In genomic region chr16:83200005-83200779, GRCh38 we compare ENCODE assay signal across 11 cellular contexts.
A peak's percentile ranks its signal among the peaks of the same experiment; 100 is the strongest.
DNase-seq lines count a peak whose midpoint lies in the region; ATAC-seq, FAIRE-seq and TF ChIP-seq lines count a peak whose summit lies in the region.
"Had no signal": no experiment of that assay in that cellular context is flagged by ENCODE, and none has a peak within 500 bp of the region (broad histone marks: within the 10 kb centered on the region; RNA-seq: fewer than 3 reads in every experiment).

No MANE protein-coding gene starts in this region.

- H2BK120ac ChIP-seq in H1 (replicated peaks; ENCODE audit: low read depth, low read length), result no peak overlapping the region

- TF ChIP-seq RAD21 in H1 (IDR thresholded peaks at IDR 0.05 in 1 of 2, conservative IDR thresholded peaks at IDR 0.05 in 1 of 2; ENCODE audit: low read depth in 2 of 2, low read length in 2 of 2), result peak; percentile 34 to 53; a peak in 3 of 4 replicates

- H3K36me3 Mint-ChIP-seq in osteocyte (ENCODE audit: unreplicated experiment), result no peaks in the 10 kb centered on the region

- 0 out of 3 replicates have a peak, but pooled peaks have one; percentile 4 for TF ChIP-seq CTCF in GM12872 (IDR thresholded peaks at IDR 0.05; ENCODE audit: insufficient read depth, low read depth, low read length)
- TF ChIP-seq CTCF in H1 (IDR thresholded peaks at IDR 0.05; ENCODE audit: control extremely low read depth in 1 of 3, insufficient read depth in 1 of 3, low read depth in 1 of 3, low read length in 3 of 3), result peak in 2 of 3 experiments; percentile 11 to 28; a peak in 1 of 4 replicates
- TF ChIP-seq CTCF in osteocyte (IDR thresholded peaks at IDR 0.05), result peak; percentile 43

- H3K4me1 ChIP-seq in H1 (replicated peaks in 1 of 4; ENCODE audit: control insufficient read depth in 3 of 4, insufficient read depth in 4 of 4, low read length in 3 of 4), result no peaks in the 10 kb centered on the region

- no peak overlapping the region for H2AK5ac ChIP-seq in H1 (ENCODE audit: low read depth, low read length)

- H3K27ac Mint-ChIP-seq in osteocyte (ENCODE audit: unreplicated experiment), result no peak overlapping the region
- H3K27ac Mint-ChIP-seq: T-helper 17 cell had no signal

- no peaks in the 10 kb centered on the region for H3K36me3 ChIP-seq in H1 (ENCODE audit: control insufficient read depth in 2 of 4, insufficient read depth in 4 of 4, low read length in 3 of 4)

- POLR2A ChIA-PET in H1 (lab: Charles Lee; ENCODE audit: partially characterized antibody), result interaction anchor here (0.7 kb wide), 1 partner anchor 1403 kb away, joined by 3 read pairs; no protein-coding TSS in a partner anchor

- H3K27me3 Mint-ChIP-seq in osteocyte (ENCODE audit: unreplicated experiment), result no peaks in the 10 kb centered on the region

- no peak for TF ChIP-seq EP300 in H1 (IDR thresholded peaks at IDR 0.05; ENCODE audit: borderline replicate concordance in 1 of 2, low read depth in 2 of 2, low read length in 2 of 2)

- H3K18ac ChIP-seq in H1 (ENCODE audit: extremely low read depth, low read length), result no peak overlapping the region

- H3K4me3 ChIP-seq in H1 (ENCODE audit: extremely low read depth in 1 of 4, insufficient read depth in 2 of 4, low read depth in 3 of 4, low read length in 4 of 4), result no peak overlapping the region

- H4K91ac ChIP-seq in H1 (replicated peaks; ENCODE audit: insufficient read length, low read length), result no peak overlapping the region

- no peaks in the 10 kb centered on the region for H3K9me3 ChIP-seq in H1 (ENCODE audit: insufficient read depth in 2 of 2, low read depth in 1 of 2, low read length in 1 of 2)

- H2BK20ac ChIP-seq in H1 (ENCODE audit: low read length), result no peak overlapping the region

- H2AFZ ChIP-seq in H1 (ENCODE audit: low read length), result no peak overlapping the region

- H3K56ac ChIP-seq in H1 (replicated peaks; ENCODE audit: insufficient read length, low read depth, low read length), result no peak overlapping the region

- TF ChIP-seq POLR2A in H1 (IDR thresholded peaks at IDR 0.05; ENCODE audit: control extremely low read depth in 1 of 2, low read depth in 2 of 2, low read length in 2 of 2), result no peak

- H4K8ac ChIP-seq in H1 (ENCODE audit: extremely low read depth, insufficient read depth, low read length), result no peak overlapping the region; the same call in 1 of the 2 replicates

- no peak overlapping the region for H2BK5ac ChIP-seq in H1 (ENCODE audit: low read depth, low read length)

- H3K4me3 Mint-ChIP-seq in osteocyte (ENCODE audit: unreplicated experiment), result no peak overlapping the region
- H3K4me3 Mint-ChIP-seq: T-helper 17 cell had no signal

- ATAC-seq in GM21825 (IDR thresholded peaks at IDR 0.05; ENCODE audit: unreplicated experiment), result no peak
- no peak for ATAC-seq in GM18498 (IDR thresholded peaks at IDR 0.05; ENCODE audit: unreplicated experiment)
- no peak for ATAC-seq in HG03457 (IDR thresholded peaks at IDR 0.05; ENCODE audit: unreplicated experiment)
- ATAC-seq: T-helper 17 cell had no signal

- no peak overlapping the region for H3K27ac ChIP-seq in H1 (ENCODE audit: low read depth, low read length)

- no peaks in the 10 kb centered on the region for H3K27me3 ChIP-seq in H1 (replicated peaks in 1 of 4; ENCODE audit: control insufficient read depth in 3 of 4, extremely low read depth in 1 of 4, insufficient read depth in 3 of 4, low read length in 3 of 4)

- H2BK12ac ChIP-seq in H1 (ENCODE audit: low read depth, low read length), result no peak overlapping the region

- CTCF ChIA-PET in H1 (lab: Charles Lee; ENCODE audit: partially characterized antibody), result interaction anchor here (0.6 to 3.6 kb wide), 13 partner anchors 12 to 937 kb away, joined by 3 to 20 read pairs (median 3); no protein-coding TSS in a partner anchor

- H4K5ac ChIP-seq in H1 (ENCODE audit: insufficient read length, low read depth, low read length), result no peak overlapping the region

- peak; percentile 13 for DNase-seq in NCI-H510A (lab: John Stamatoyannopoulos, UW)
- DNase-seq in H1 (ENCODE audit: low read depth in 1 of 2, low spot score in 2 of 2), result no peak
- no peak for DNase-seq in osteocyte (ENCODE audit: extremely low spot score, unreplicated experiment)
- DNase-seq in NCI-H2081 treated with DMSO at 0.1 percent for 48 hours (lab: John Stamatoyannopoulos, UW), result no peak
- DNase-seq: NCI-H1105 treated with DMSO at 0.1 percent for 48 hours, T-helper 17 cell had no signal

- no peak overlapping the region for H3K9ac ChIP-seq in H1 (replicated peaks in 1 of 4; ENCODE audit: extremely low read depth in 1 of 4, low read depth in 3 of 4, low read length in 3 of 4)

- no peak overlapping the region for H3K23ac ChIP-seq in H1 (ENCODE audit: insufficient read length)

- H3K4ac ChIP-seq in H1 (replicated peaks; ENCODE audit: insufficient read length, low read depth, low read length), result no peak overlapping the region

- H3K14ac ChIP-seq in H1 (ENCODE audit: insufficient read length), result no peak overlapping the region

- H3K4me2 ChIP-seq in H1 (ENCODE audit: insufficient read depth in 1 of 2, low read depth in 2 of 2, low read length in 2 of 2), result no peak overlapping the region

- FAIRE-seq in H1 (lab: Jason Lieb, UNC), result no peak
- FAIRE-seq: G401.6 had no signal

- 88% methylated on average over 13 of the region's 13 CpGs; no CpG with 5 or more reads in 1 of the 2 experiments for WGBS in H1 (ENCODE audit: extremely low coverage in 1 of 2, insufficient coverage in 1 of 2, insufficient read length in 1 of 2, insufficient replicate concordance in 2 of 2, low coverage in 1 of 2, low lambda C conversion rate in 2 of 2, missing lambda C conversion rate in 1 of 2), 2 experiments

- no peaks in the 10 kb centered on the region for H3K79me1 ChIP-seq in H1 (ENCODE audit: low read depth, low read length)

- H3K79me2 ChIP-seq in H1 (ENCODE audit: control insufficient read depth in 1 of 2, insufficient read depth in 2 of 2, low read length in 2 of 2), result no peaks in the 10 kb centered on the region

- no peaks in the 10 kb centered on the region; the same call in 1 of the 2 replicates for H3K23me2 ChIP-seq in H1 (ENCODE audit: low read depth, low read length)

- no peaks in the 10 kb centered on the region for H3K9me3 Mint-ChIP-seq in osteocyte (ENCODE audit: unreplicated experiment)

- no peaks in the 10 kb centered on the region for H3K4me1 Mint-ChIP-seq in osteocyte (ENCODE audit: unreplicated experiment)
- H3K4me1 Mint-ChIP-seq: T-helper 17 cell had no signal

- no peak overlapping the region for H2BK15ac ChIP-seq in H1 (ENCODE audit: low read length)

- no peaks in the 10 kb centered on the region for H4K20me1 ChIP-seq in H1 (replicated peaks in 1 of 2; ENCODE audit: control insufficient read depth in 1 of 2, insufficient read depth in 2 of 2, low read length in 2 of 2)

TF ChIP-seq in H1, 55 proteins besides CTCF, POLR2A, EP300 and RAD21:
- no peak for TF ChIP-seq GABPA (IDR thresholded peaks at IDR 0.05; ENCODE audit: borderline replicate concordance, insufficient read depth, low read length)
